Comparison of ENCODE assay signal across 9 cellular contexts in the genomic region with DNA sequence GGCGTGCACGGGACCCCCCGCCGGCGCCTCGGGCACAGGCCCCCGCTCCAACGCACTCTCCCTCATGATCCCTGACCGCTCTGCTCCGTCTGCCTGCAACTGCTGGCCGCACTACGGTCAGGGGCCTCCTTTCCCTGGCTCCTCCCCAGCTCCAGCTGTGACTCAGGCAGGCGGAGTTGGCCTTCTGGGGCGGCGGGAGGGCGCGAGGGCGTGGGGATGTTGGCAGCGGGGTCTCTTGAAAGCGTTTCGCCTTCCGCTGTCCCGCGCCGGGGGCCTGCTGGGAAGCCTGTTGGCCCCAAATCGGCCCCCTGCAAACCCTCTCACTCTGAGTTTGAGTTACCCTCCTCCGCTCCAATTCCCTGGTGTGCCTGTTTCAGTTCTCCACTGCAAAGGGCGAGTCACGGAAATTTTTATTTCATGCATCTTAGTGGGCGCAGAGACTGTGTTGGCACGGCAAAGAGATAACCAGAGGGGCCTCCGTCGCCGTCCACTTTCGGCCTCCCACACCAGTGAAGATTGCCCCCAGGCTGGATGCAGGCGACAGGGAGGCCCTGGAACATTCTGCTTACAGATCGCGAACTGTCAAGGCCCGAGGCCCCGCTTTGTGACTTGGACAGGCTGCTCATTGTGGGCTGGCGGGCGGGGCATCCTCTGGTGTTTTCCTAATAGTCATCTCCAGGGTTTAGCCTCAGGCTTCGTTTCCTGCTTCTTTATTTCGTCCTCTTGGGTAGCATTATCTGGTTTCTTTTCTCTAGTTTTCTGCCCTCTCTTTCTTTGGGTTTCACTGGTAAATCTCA. TPM values are rescaled to one million over a fixed set of nuclear protein-coding genes. Genes with fewer than 3 reads are reported as not detected.
DNase-seq lines count a peak whose midpoint lies in the region; ATAC-seq and TF ChIP-seq lines count a peak whose summit lies in the region.
"Had no signal": no experiment of that assay in that cellular context is flagged by ENCODE, and none has a peak within 500 bp of the region (broad histone marks: within the 10 kb centered on the region; RNA-seq: fewer than 3 reads in every experiment).

A gene with protein sequence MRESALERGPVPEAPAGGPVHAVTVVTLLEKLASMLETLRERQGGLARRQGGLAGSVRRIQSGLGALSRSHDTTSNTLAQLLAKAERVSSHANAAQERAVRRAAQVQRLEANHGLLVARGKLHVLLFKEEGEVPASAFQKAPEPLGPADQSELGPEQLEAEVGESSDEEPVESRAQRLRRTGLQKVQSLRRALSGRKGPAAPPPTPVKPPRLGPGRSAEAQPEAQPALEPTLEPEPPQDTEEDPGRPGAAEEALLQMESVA (minus strand): TSS at position 91 of the 797 bp plus-strand sequence. CDS start 25 bp downstream, at position 66.

- peak; percentile 82 for DNase-seq in activated naive CD4-positive, alpha-beta T cell treated with Interleukin-2 at 50 U/mL for 16 hours
- no peak for DNase-seq in activated naive CD4-positive, alpha-beta T cell (lab: John Stamatoyannopoulos, UW)
- peak; percentile 85 for DNase-seq in activated T-cell treated with anti-CD3 and anti-CD28 coated beads for 48 hours (ENCODE audit: low read depth)
- peak; percentile 86 to 93 for DNase-seq in fibroblast of lung (ENCODE audit: low read depth in 2 of 2)
- DNase-seq in nephron progenitor cell: peak; percentile 67
- DNase-seq in type B pancreatic cell (ENCODE audit: extremely low spot score, unreplicated experiment): peak; percentile 68
- DNase-seq: naive B cell had no signal

- H3K4me1 Mint-ChIP-seq in nephron progenitor cell (peaks cover 40% of the 10 kb centered on the region), type B pancreatic cell (ENCODE audit: unreplicated experiment) (peaks cover 23% of the 10 kb centered on the region)

- peak within 1 kb of the TSS; percentile 94 for H3K4me2 ChIP-seq in fibroblast of lung (ENCODE audit: extremely low read depth, insufficient read depth, low read length)

- H3K4me3 Mint-ChIP-seq in nephron progenitor cell: peak within 1 kb of the TSS; percentile 79
- H3K4me3 Mint-ChIP-seq in type B pancreatic cell: peak within 1 kb of the TSS; percentile 84

- H3K27me3 Mint-ChIP-seq in nephron progenitor cell (ENCODE audit: low read depth, poor library complexity): peaks cover 11% of the 10 kb centered on the region
- peaks cover 36% of the 10 kb centered on the region for H3K27me3 Mint-ChIP-seq in type B pancreatic cell

- peaks cover 18% of the 10 kb centered on the region for H3K4me1 ChIP-seq in fibroblast of lung (ENCODE audit: control insufficient read depth, extremely low read depth, insufficient read depth, low read length)

- H3K9me3 ChIP-seq in fibroblast of lung (ENCODE audit: control insufficient read depth, insufficient read depth, low read depth, low read length): no peaks in the 10 kb centered on the region

- TF ChIP-seq CTCF in fibroblast of lung (conservative IDR thresholded peaks at IDR 0.05 in 1 of 2, IDR thresholded peaks at IDR 0.05 in 1 of 2; ENCODE audit: low read depth in 1 of 2, low read length in 2 of 2): no peak
- no peak for TF ChIP-seq CTCF in nephron progenitor cell (IDR thresholded peaks at IDR 0.05)
- no peak for TF ChIP-seq CTCF in type B pancreatic cell (conservative IDR thresholded peaks at IDR 0.05)

- H3K9ac ChIP-seq in fibroblast of lung (ENCODE audit: insufficient read depth, low read length): peak within 1 kb of the TSS; percentile 94

- H4K20me1 ChIP-seq in fibroblast of lung (ENCODE audit: control insufficient read depth, extremely low read depth, insufficient read depth, low read length): no peaks in the 10 kb centered on the region

- H3K27ac ChIP-seq in fibroblast of lung (ENCODE audit: insufficient read depth, low read length): peak within 1 kb of the TSS; percentile 97

- H2AFZ ChIP-seq in fibroblast of lung (ENCODE audit: low read length): no peak within 1 kb of the TSS

- H3K4me3 ChIP-seq in fibroblast of lung (replicated peaks in 1 of 4; ENCODE audit: control extremely low read depth in 1 of 4, insufficient read depth in 1 of 4, low read depth in 3 of 4, low read length in 4 of 4): peak within 1 kb of the TSS; percentile 63 to 96 (median 78)

- peak; percentile 48 for ATAC-seq in HG03457 (IDR thresholded peaks at IDR 0.05; ENCODE audit: unreplicated experiment)
- no peak for ATAC-seq in HG03378 (IDR thresholded peaks at IDR 0.05; ENCODE audit: unreplicated experiment)

- H3K79me2 ChIP-seq in fibroblast of lung (ENCODE audit: control insufficient read depth, insufficient read depth, low read length): peaks cover 18% of the 10 kb centered on the region

- H3K27me3 ChIP-seq in fibroblast of lung (ENCODE audit: control insufficient read depth, insufficient read depth, low read length): no peaks in the 10 kb centered on the region

- H3K9me3 Mint-ChIP-seq in nephron progenitor cell (no peaks in the 10 kb centered on the region), type B pancreatic cell (no peaks in the 10 kb centered on the region)

- H3K36me3 ChIP-seq in fibroblast of lung (ENCODE audit: control insufficient read depth, insufficient read depth, low read length): no peaks in the 10 kb centered on the region

- H3K36me3 Mint-ChIP-seq in nephron progenitor cell (ENCODE audit: low read depth) (no peaks in the 10 kb centered on the region), type B pancreatic cell (no peaks in the 10 kb centered on the region)
- H3K36me3 Mint-ChIP-seq: naive B cell had no signal

- H3K27ac Mint-ChIP-seq in nephron progenitor cell (peak within 1 kb of the TSS; percentile 83), type B pancreatic cell (peak within 1 kb of the TSS; percentile 84)

RNA-seq across cellular contexts. Expression of the gene that starts here (rescaled TPM):
- total RNA-seq in fibroblast of lung (87.9 and 92.5 TPM in 2 replicates), type B pancreatic cell (ENCODE audit: low replicate concordance) (4.2 and 7.9 TPM in 2 replicates)
- polyA plus RNA-seq in fibroblast of lung: 50.9 and 81.0 TPM in 2 replicates
- 148 and 266 TPM in 2 replicates for polyA plus RNA-seq in fibroblast of lung (2012)
- 20.1 and 23.3 TPM in 2 replicates for polyA minus RNA-seq in fibroblast of lung (ENCODE audit: low replicate concordance)

Comparison
In these comparisons a context has a peak if more than half of its experiments do, and no peak if none do; other contexts are left out.
1. DNase-seq: peak in activated naive CD4-positive, alpha-beta T cell treated with Interleukin-2 at 50 U/mL for 16 hours (single experiment), activated T-cell treated with anti-CD3 and anti-CD28 coated beads for 48 hours (single experiment), fibroblast of lung (2 of 2), nephron progenitor cell (single experiment) and type B pancreatic cell (single experiment); none in activated naive CD4-positive, alpha-beta T cell (0 of 4).